20 cellular contexts compared by ENCODE assay signal in genomic region chr10:78966844-78967488, GRCh38.
DNase-seq lines count a peak whose midpoint lies in the region; ATAC-seq and TF ChIP-seq lines count a peak whose summit lies in the region.
"Had no signal": no experiment of that assay in that cellular context is flagged by ENCODE, and none has a peak within 500 bp of the region (broad histone marks: within the 10 kb centered on the region; RNA-seq: fewer than 3 reads in every experiment).

No MANE protein-coding gene starts in this region.

- H2BK120ac ChIP-seq in IMR-90 (ENCODE audit: low read depth, low read length) = peak overlapping the region; percentile 13; the same call in 1 of the 2 replicates
- no peak overlapping the region for H2BK120ac ChIP-seq in trophoblast cell (ENCODE audit: insufficient read depth, low read length, poor library complexity)

- H3K56ac ChIP-seq in IMR-90 (ENCODE audit: extremely low read depth, insufficient read depth, low read length) = no peak overlapping the region

- H3K36me3 ChIP-seq in IMR-90 (ENCODE audit: control insufficient read depth, insufficient read depth, low read length) = no peaks in the 10 kb centered on the region
- H3K36me3 ChIP-seq in trophoblast cell (ENCODE audit: control insufficient read depth in 1 of 2, insufficient read depth in 2 of 2, low read length in 2 of 2) = no peaks in the 10 kb centered on the region
- no peaks in the 10 kb centered on the region for H3K36me3 ChIP-seq in gastrocnemius medialis
- H3K36me3 ChIP-seq: SJSA1 had no signal

- H2BK12ac ChIP-seq in trophoblast cell (ENCODE audit: low read length) = peak overlapping the region; percentile 41

- peak overlapping the region; percentile 1; the same call in 1 of the 2 replicates for H3K14ac ChIP-seq in IMR-90 (replicated peaks; ENCODE audit: low read depth, low read length)
- H3K14ac ChIP-seq in trophoblast cell (ENCODE audit: low read length) = no peak overlapping the region

- TF ChIP-seq CTCF in IMR-90 (conservative IDR thresholded peaks at IDR 0.05; ENCODE audit: low read depth, low read length) (no peak), glutamatergic neuron (IDR thresholded peaks at IDR 0.05; ENCODE audit: partially characterized antibody, unreplicated experiment) (no peak), gastrocnemius medialis (IDR thresholded peaks at IDR 0.05 in 4 of 5, conservative IDR thresholded peaks at IDR 0.05 in 1 of 5) (no peak)

- H3K9ac ChIP-seq in IMR-90 (ENCODE audit: low read depth, low read length) (no peak overlapping the region), trophoblast cell (ENCODE audit: low read length) (no peak overlapping the region)

- no peak for ATAC-seq in IMR-90 (ENCODE audit: low read depth)
- no peak for ATAC-seq in left cardiac atrium
- ATAC-seq in gastrocnemius medialis = no peak
- ATAC-seq: GM23338 had no signal

- TF ChIP-seq RAD21 in IMR-90 (IDR thresholded peaks at IDR 0.05; ENCODE audit: low read length) = no peak

- no peaks in the 10 kb centered on the region for H3K9me3 ChIP-seq in IMR-90 (ENCODE audit: control insufficient read depth, insufficient read depth, low read length)
- no peaks in the 10 kb centered on the region for H3K9me3 ChIP-seq in trophoblast cell (ENCODE audit: insufficient read depth, low read depth, low read length)
- H3K9me3 ChIP-seq in gastrocnemius medialis = no peaks in the 10 kb centered on the region
- H3K9me3 ChIP-seq: Caco-2, SJSA1 had no signal

- H3K4me3 ChIP-seq in IMR-90 (ENCODE audit: insufficient read depth, low read depth, low read length) (no peak overlapping the region), trophoblast cell (ENCODE audit: low read depth, low read length) (no peak overlapping the region), gastrocnemius medialis (no peak overlapping the region)
- H3K4me3 ChIP-seq: GM23338, SJSA1 had no signal

- intact Hi-C loops in IMR-90 (cut with micrococcal nuclease) = no loop called here
- intact Hi-C loops in left cardiac atrium (cut with DNase I) = no loop called here
- intact Hi-C loops in gastrocnemius medialis (cut with DNase I; ENCODE audit: low total_unique reads) = no loop called here

- no CpG with 5 or more reads among the region's 8 CpGs for WGBS in IMR-90 (ENCODE audit: extremely low coverage in 2 of 2, insufficient read length in 1 of 2), 2 experiments
- WGBS in trophoblast cell (ENCODE audit: extremely low coverage, insufficient coverage, insufficient read length) = no CpG with 5 or more reads among the region's 8 CpGs

- peaks cover 42% of the 10 kb centered on the region for H3K4me1 Mint-ChIP-seq in glutamatergic neuron (ENCODE audit: low read depth, unreplicated experiment)
- H3K4me1 Mint-ChIP-seq in immature natural killer cell = no peaks in the 10 kb centered on the region

- H3K9me1 ChIP-seq in IMR-90 (ENCODE audit: insufficient read depth, low read length) = peaks cover 8% of the 10 kb centered on the region

- H3K27ac ChIP-seq in IMR-90 (ENCODE audit: insufficient read depth, low read length) (no peak overlapping the region), trophoblast cell (ENCODE audit: low read depth, low read length) (no peak overlapping the region), gastrocnemius medialis (peak overlapping the region in 2 of 4 donors; percentile 20 to 76)
- H3K27ac ChIP-seq: 22Rv1, SJSA1 had no signal

- no peak overlapping the region for H4K5ac ChIP-seq in IMR-90 (ENCODE audit: low read depth, low read length)

- H3K23ac ChIP-seq in IMR-90 (ENCODE audit: low read depth, low read length) = 0 out of 2 replicates have a peak overlapping the region, but pooled peaks have one; percentile 4
- H3K23ac ChIP-seq in trophoblast cell (ENCODE audit: low read length) = no peak overlapping the region

- H3K4me1 ChIP-seq in IMR-90 (ENCODE audit: control insufficient read depth, insufficient read depth, low read length) (peaks cover 15% of the 10 kb centered on the region), trophoblast cell (ENCODE audit: control insufficient read depth in 1 of 2, insufficient read depth in 2 of 2, low read length in 2 of 2) (peaks cover 20 to 30% of the 10 kb centered on the region in 2 experiments), gastrocnemius medialis (peaks cover 15 to 23% of the 10 kb centered on the region in 2 donors)

- H3K36me3 Mint-ChIP-seq in glutamatergic neuron (ENCODE audit: unreplicated experiment) (no peaks in the 10 kb centered on the region), immature natural killer cell (peaks cover 0 to 1% (median 0%) of the 10 kb centered on the region in 3 donors)

- H2BK15ac ChIP-seq in IMR-90 (ENCODE audit: low read depth, low read length) = no peak overlapping the region; the same call in 2 of the 3 replicates

- H3K4ac ChIP-seq in IMR-90 (ENCODE audit: low read depth, low read length) = peak overlapping the region; percentile 40
- no peak overlapping the region for H3K4ac ChIP-seq in trophoblast cell (ENCODE audit: low read depth, low read length)

- no peak overlapping the region for H2AK9ac ChIP-seq in IMR-90 (replicated peaks; ENCODE audit: low read depth, low read length, poor library complexity)

- H3K27me3 Mint-ChIP-seq in glutamatergic neuron (ENCODE audit: unreplicated experiment) = peaks cover 15% of the 10 kb centered on the region
- peaks cover 0 to 5% (median 3%) of the 10 kb centered on the region in 3 donors for H3K27me3 Mint-ChIP-seq in immature natural killer cell (ENCODE audit: low read depth in 3 of 3)
- H3K27me3 Mint-ChIP-seq: CD4-positive, alpha-beta T cell had no signal

- H3K4me3 Mint-ChIP-seq in glutamatergic neuron (ENCODE audit: unreplicated experiment) = no peak overlapping the region
- no peak overlapping the region for H3K4me3 Mint-ChIP-seq in immature natural killer cell
- H3K4me3 Mint-ChIP-seq: CD4-positive, alpha-beta T cell; GM23338 had no signal

- peak overlapping the region; percentile 43 for H3K27ac Mint-ChIP-seq in glutamatergic neuron (ENCODE audit: unreplicated experiment)
- H3K27ac Mint-ChIP-seq in immature natural killer cell = peak overlapping the region in 1 of 6 donors; percentile 72
- H3K27ac Mint-ChIP-seq: CD4-positive, alpha-beta T cell; GM23338 had no signal

- H2AK5ac ChIP-seq in IMR-90 (ENCODE audit: low read depth, low read length) (peak overlapping the region; percentile 7; the same call in 1 of the 2 replicates), trophoblast cell (ENCODE audit: low read length) (peak overlapping the region; percentile 28)

- H2AFZ ChIP-seq in IMR-90 (replicated peaks; ENCODE audit: low read length, poor library complexity) (no peak overlapping the region), trophoblast cell (ENCODE audit: insufficient read depth, low read length, poor library complexity) (no peak overlapping the region)
- H2AFZ ChIP-seq: GM23338 had no signal

- H3K9me3 Mint-ChIP-seq in glutamatergic neuron (ENCODE audit: unreplicated experiment) (peaks cover 7% of the 10 kb centered on the region), immature natural killer cell (no peaks in the 10 kb centered on the region)
- H3K9me3 Mint-ChIP-seq: CD4-positive, alpha-beta T cell; GM23338 had no signal

- H3K4me2 ChIP-seq in IMR-90 (ENCODE audit: low read depth, low read length) (no peak overlapping the region), trophoblast cell (ENCODE audit: low read length) (no peak overlapping the region)
- H3K4me2 ChIP-seq: GM23338 had no signal

- TF ChIP-seq POLR2A in IMR-90 (IDR thresholded peaks at IDR 0.05; ENCODE audit: low read depth, low read length) (no peak), gastrocnemius medialis (IDR thresholded peaks at IDR 0.05) (no peak)

- H4K20me1 ChIP-seq in IMR-90 (ENCODE audit: insufficient read depth, low read length) = no peaks in the 10 kb centered on the region

- in situ Hi-C loops in IMR-90 (cut with MboI; ENCODE audit: low sequenced_read_pairs) = no loop called here
- in situ Hi-C loops in gastrocnemius medialis (cut with MboI; ENCODE audit: low sequenced_read_pairs in 4 of 4) = loop anchor here in 1 of 4 donors (25.0 kb wide), 1 partner anchor 220 kb away; no protein-coding TSS in a partner anchor

- H3K79me1 ChIP-seq in IMR-90 (ENCODE audit: low read depth in 1 of 2, low read length in 2 of 2) = peaks cover 5% of the 10 kb centered on the region in 2 experiments; a peak in 3 of 4 replicates
- H3K79me1 ChIP-seq in trophoblast cell (ENCODE audit: low read length) = peaks cover 11% of the 10 kb centered on the region

- CTCF ChIA-PET in IMR-90 (lab: Yijun Ruan, JAX) = interaction anchor here (0.5 kb wide), 1 partner anchor 252 kb away, joined by 4 read pairs; no protein-coding TSS in a partner anchor

- no peak overlapping the region; the same call in 1 of the 2 replicates for H2BK20ac ChIP-seq in IMR-90 (ENCODE audit: low read depth, low read length)

- H3K18ac ChIP-seq in IMR-90 (ENCODE audit: low read depth, low read length) (no peak overlapping the region), trophoblast cell (ENCODE audit: low read length) (no peak overlapping the region)

- no TSS peak for BruUV-seq in IMR-90 (replicated peaks; lab: Mats Ljungman, UMichigan)

- H3K27me3 ChIP-seq in IMR-90 (ENCODE audit: control insufficient read depth, insufficient read depth, low read length) (no peaks in the 10 kb centered on the region), trophoblast cell (ENCODE audit: insufficient read depth, low read length) (no peaks in the 10 kb centered on the region), gastrocnemius medialis (no peaks in the 10 kb centered on the region)
- H3K27me3 ChIP-seq: SJSA1 had no signal

- H3K79me2 ChIP-seq in trophoblast cell (ENCODE audit: control insufficient read depth, insufficient read depth, low read length, poor library complexity) = no peaks in the 10 kb centered on the region

- no peak overlapping the region for H4K91ac ChIP-seq in IMR-90 (ENCODE audit: insufficient read depth, low read depth, low read length)
- no peak overlapping the region for H4K91ac ChIP-seq in trophoblast cell (ENCODE audit: low read depth, low read length)

- no peak overlapping the region for H4K8ac ChIP-seq in IMR-90 (ENCODE audit: low read depth in 2 of 2, low read length in 2 of 2)
- H4K8ac ChIP-seq in trophoblast cell (ENCODE audit: low read depth, low read length) = no peak overlapping the region

- DNase-seq in DMS 273 (lab: John Stamatoyannopoulos, UW; ENCODE audit: unreplicated experiment) (peak; percentile 66), DMS 273 treated with DMSO at 0.1 percent for 48 hours (lab: John Stamatoyannopoulos, UW) (no peak), IMR-90 (no peak), glutamatergic neuron (no peak), trophoblast cell (no peak), immature natural killer cell (no peak), left cardiac atrium (no peak), gastrocnemius medialis (no peak)
- DNase-seq: Caco-2; CD4-positive, alpha-beta T cell; GF-D8; MM.1S; NCI-H1092; NCI-H146; NCI-H2081; NCI-H446 treated with DMSO at 0.1 percent for 48 hours; RPMI8226 had no signal

- dilution Hi-C loops in IMR-90 (cut with HindIII; ENCODE audit: low sequenced_read_pairs, unreplicated experiment) = no loop called here

- H4K12ac ChIP-seq in trophoblast cell (ENCODE audit: low read depth, low read length) = no peak overlapping the region

- H2BK5ac ChIP-seq in IMR-90 (ENCODE audit: low read depth, low read length, poor library complexity, severe bottlenecking) (no peak overlapping the region), trophoblast cell (ENCODE audit: low read depth, low read length, poor library complexity) (no peak overlapping the region)

- POLR2A ChIA-PET in IMR-90 (lab: Charles Lee; ENCODE audit: unreplicated experiment) = no interaction called here
